13 cellular contexts compared by ENCODE assay signal in the genomic region with DNA sequence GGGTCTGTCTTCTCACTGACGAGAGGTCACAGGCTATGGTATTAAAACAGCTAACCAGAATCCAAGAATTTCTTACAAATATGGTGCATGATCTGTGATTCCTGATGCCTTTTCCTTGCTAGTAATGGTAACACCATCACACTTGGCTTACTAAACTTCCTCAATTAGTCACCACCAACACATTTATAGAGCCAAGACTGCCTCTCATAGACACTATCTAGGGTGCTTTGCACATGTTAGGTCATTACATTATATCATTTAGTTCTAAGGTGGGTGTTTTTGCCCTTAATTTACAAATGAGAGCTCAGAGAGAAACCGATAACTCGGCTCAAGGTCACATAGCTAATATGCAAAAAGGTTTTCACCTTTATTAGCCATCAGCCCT. TPM values are rescaled to one million over a fixed set of nuclear protein-coding genes. Genes with fewer than 3 reads are reported as not detected.
DNase-seq lines count a peak whose midpoint lies in the region; ATAC-seq and TF ChIP-seq lines count a peak whose summit lies in the region.
"Had no signal": no experiment of that assay in that cellular context is flagged by ENCODE, and none has a peak within 500 bp of the region (broad histone marks: within the 10 kb centered on the region; RNA-seq: fewer than 3 reads in every experiment).

No MANE protein-coding gene starts in this region.

- H3K27me3 ChIP-seq in iPS-20b (ENCODE audit: insufficient read depth, low read length): no peaks in the 10 kb centered on the region
- H3K27me3 ChIP-seq in vagina: no peaks in the 10 kb centered on the region

- intact Hi-C loops in activated CD8-positive, alpha-beta T cell treated with anti-CD3 and anti-CD28 coated beads for 36 hours (cut with micrococcal nuclease): no loop called here
- intact Hi-C loops in vagina (cut with DNase I): no loop called here

- TF ChIP-seq POLR2A in vagina (IDR thresholded peaks at IDR 0.05): no peak

- H3K4me3 Mint-ChIP-seq in activated CD8-positive, alpha-beta T cell treated with anti-CD3 and anti-CD28 coated beads for 36 hours: peak overlapping the region; percentile 29

- H3K27ac Mint-ChIP-seq in activated CD8-positive, alpha-beta T cell treated with anti-CD3 and anti-CD28 coated beads for 36 hours: peak overlapping the region; percentile 97

- DNase-seq in AML-193 (lab: John Stamatoyannopoulos, UW) (peak; percentile 17 to 38), GF-D8 (lab: John Stamatoyannopoulos, UW) (peak; percentile 5), KG1 (lab: John Stamatoyannopoulos, UW) (no peak), vagina (ENCODE audit: extremely low spot score in 2 of 2) (no peak), NCI-H1417 treated with DMSO at 0.1 percent for 48 hours (lab: John Stamatoyannopoulos, UW) (no peak), NCI-H774 (lab: John Stamatoyannopoulos, UW) (no peak)
- no peak for DNase-seq in activated CD8-positive, alpha-beta T cell treated with anti-CD3 and anti-CD28 coated beads for 36 hours
- DNase-seq: GOT3; NCI-H1048; stimulated activated CD4-positive, alpha-beta T cell treated with anti-CD3 and anti-CD28 coated beads, Interleukin-4, amount 100 ng/mL, for 24 hours; stimulated activated naive CD4-positive, alpha-beta T cell had no signal

- H3K4me1 ChIP-seq in iPS-20b (ENCODE audit: insufficient read depth, low read length) (peaks cover 15% of the 10 kb centered on the region; the same call in 1 of the 2 replicates), vagina (peaks cover 32% of the 10 kb centered on the region)

- H3K9me3 Mint-ChIP-seq in activated CD8-positive, alpha-beta T cell treated with anti-CD3 and anti-CD28 coated beads for 36 hours: no peaks in the 10 kb centered on the region

- no peak overlapping the region for H3K4me3 ChIP-seq in iPS-20b (ENCODE audit: low read length)
- no peak overlapping the region for H3K4me3 ChIP-seq in vagina
- H3K4me3 ChIP-seq: gastroesophageal sphincter had no signal

- peak overlapping the region; percentile 69; the same call in 1 of the 2 replicates for H3K9ac ChIP-seq in iPS-20b (ENCODE audit: low read depth, low read length)

- H3K4me1 Mint-ChIP-seq in activated CD8-positive, alpha-beta T cell treated with anti-CD3 and anti-CD28 coated beads for 36 hours (ENCODE audit: low read depth): peaks cover 87% of the 10 kb centered on the region

- TF ChIP-seq CTCF in activated CD8-positive, alpha-beta T cell treated with anti-CD3 and anti-CD28 coated beads for 36 hours (IDR thresholded peaks at IDR 0.05): no peak
- no peak for TF ChIP-seq CTCF in vagina (IDR thresholded peaks at IDR 0.05)

- no peak overlapping the region for H3K27ac ChIP-seq in iPS-20b (ENCODE audit: low read length)
- H3K27ac ChIP-seq in vagina: no peak overlapping the region
- H3K27ac ChIP-seq: gastroesophageal sphincter had no signal

- ATAC-seq in activated CD8-positive, alpha-beta T cell treated with anti-CD3 and anti-CD28 coated beads for 36 hours: no peak
- ATAC-seq: gastroesophageal sphincter had no signal

- H3K36me3 ChIP-seq in iPS-20b (ENCODE audit: insufficient read depth, low read depth, low read length) (no peaks in the 10 kb centered on the region), vagina (no peaks in the 10 kb centered on the region)
- H3K36me3 ChIP-seq: gastroesophageal sphincter had no signal

- no peaks in the 10 kb centered on the region for H3K27me3 Mint-ChIP-seq in activated CD8-positive, alpha-beta T cell treated with anti-CD3 and anti-CD28 coated beads for 36 hours

- H3K9me3 ChIP-seq in iPS-20b (ENCODE audit: insufficient read depth, low read depth, low read length) (no peaks in the 10 kb centered on the region), vagina (no peaks in the 10 kb centered on the region)
- H3K9me3 ChIP-seq: gastroesophageal sphincter had no signal

- CTCF ChIA-PET in activated CD8-positive, alpha-beta T cell treated with anti-CD3 and anti-CD28 coated beads for 36 hours (lab: Charles Lee): interaction anchor here (1.3 to 9.5 kb wide), 8 partner anchors 9 to 212 kb away, joined by 4 to 68 read pairs (median 12); partner anchors contain the start of gene KIF21B

- peaks cover 37% of the 10 kb centered on the region for H3K36me3 Mint-ChIP-seq in activated CD8-positive, alpha-beta T cell treated with anti-CD3 and anti-CD28 coated beads for 36 hours (ENCODE audit: low read depth)

- POLR2A ChIA-PET in activated CD8-positive, alpha-beta T cell treated with anti-CD3 and anti-CD28 coated beads for 36 hours (lab: Charles Lee): interaction anchor here (1.1 to 2.3 kb wide), 4 partner anchors 9 to 139 kb away, joined by 3 to 10 read pairs (median 6); partner anchors contain the start of genes KIF21B and TMEM9

RNA-seq across cellular contexts. Expression of gene KIF21B, which starts 8.7 kb away (rescaled TPM):
- total RNA-seq in activated CD8-positive, alpha-beta T cell treated with anti-CD3 and anti-CD28 coated beads for 36 hours: 10 to 100 TPM; 93.5 to 94.0 TPM
- 4.7 TPM for total RNA-seq in vagina

Comparison
In these comparisons a context has a peak if more than half of its experiments do, and no peak if none do; other contexts are left out.
1. DNase-seq: peak in AML-193 (2 of 2) and GF-D8 (single experiment); none in activated CD8-positive, alpha-beta T cell treated with anti-CD3 and anti-CD28 coated beads for 36 hours (single experiment), KG1 (single experiment), vagina (0 of 2), NCI-H1417 treated with DMSO at 0.1 percent for 48 hours (single experiment) and NCI-H774 (single experiment).
2. RNA of gene KIF21B, which starts 8.7 kb away (total RNA-seq): 93.5 to 94.0 TPM in activated CD8-positive, alpha-beta T cell treated with anti-CD3 and anti-CD28 coated beads for 36 hours; 4.7 TPM in vagina (single experiment); every median in the first group is over 10 times any median in the second.